In the genomic region with DNA sequence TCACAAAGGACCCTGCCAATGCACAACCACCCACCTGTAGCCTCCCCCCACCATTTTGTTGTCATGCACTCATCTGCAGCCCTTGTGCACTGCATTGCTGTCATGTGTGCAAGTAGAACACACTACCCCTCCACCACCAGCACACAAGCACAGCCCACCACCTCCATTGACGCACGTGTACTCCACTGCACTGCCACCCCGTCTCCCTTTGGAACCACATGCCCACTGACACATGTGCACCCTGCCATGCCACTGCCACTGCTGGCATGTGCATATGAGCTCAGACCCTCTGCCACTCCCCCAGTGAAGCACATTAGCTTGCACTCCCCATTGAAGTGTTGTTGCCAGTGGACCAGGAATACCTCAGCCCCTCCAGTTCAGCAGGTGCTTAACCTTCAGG, we compare ENCODE assay signal across 19 cellular contexts.
DNase-seq lines count a peak whose midpoint lies in the region; ATAC-seq, FAIRE-seq and TF ChIP-seq lines count a peak whose summit lies in the region.
"Had no signal": no experiment of that assay in that cellular context is flagged by ENCODE, and none has a peak within 500 bp of the region (broad histone marks: within the 10 kb centered on the region; RNA-seq: fewer than 3 reads in every experiment).

No MANE protein-coding gene starts in this region.

- 90 to 93% methylated on average over 3 of the region's 3 CpGs for WGBS in heart right ventricle, 2 donors
- WGBS in HepG2 (ENCODE audit: low lambda C conversion rate): 98% methylated on average over 3 of the region's 3 CpGs
- 85 to 100% (median 94%) methylated on average over 3 of the region's 3 CpGs for WGBS in spleen, 5 donors

- intact Hi-C loops in Right ventricle myocardium inferior (cut with DNase I) (no loop called here), heart right ventricle (cut with DNase I) (no loop called here), HepG2 (cut with micrococcal nuclease; ENCODE audit: unreplicated experiment) (no loop called here), spleen (cut with DNase I; ENCODE audit: low total_unique reads) (no loop called here)

- BruUV-seq in HepG2 (replicated peaks; lab: Mats Ljungman, UMichigan): no TSS peak

- no peaks in the 10 kb centered on the region for H3K27me3 ChIP-seq in heart right ventricle
- no peaks in the 10 kb centered on the region for H3K27me3 ChIP-seq in HepG2 (ENCODE audit: control insufficient read depth in 1 of 2, insufficient read depth in 2 of 2, low read length in 2 of 2)
- no peaks in the 10 kb centered on the region for H3K27me3 ChIP-seq in spleen (replicated peaks in 1 of 7)
- H3K27me3 ChIP-seq: BLaER1 had no signal

- in situ Hi-C loops in HepG2 (cut with HindIII; ENCODE audit: extremely low pct_ligation_motif_present, low pct_unique_long_range_greater_than_20kb): no loop called here

- H3K36me3 ChIP-seq in heart right ventricle (no peaks in the 10 kb centered on the region), HepG2 (replicated peaks in 1 of 2; ENCODE audit: control insufficient read depth in 1 of 2, insufficient read depth in 2 of 2, low read length in 2 of 2) (peaks cover 4 to 15% of the 10 kb centered on the region in 2 experiments; a peak in 4 of 5 replicates), spleen (no peaks in the 10 kb centered on the region)
- H3K36me3 ChIP-seq: BLaER1 had no signal

- H3K4me1 ChIP-seq in heart right ventricle (no peaks in the 10 kb centered on the region), HepG2 (ENCODE audit: insufficient read depth, low read length) (peaks cover 12% of the 10 kb centered on the region), spleen (no peaks in the 10 kb centered on the region)

- FAIRE-seq in HepG2 (lab: Jason Lieb, UNC): no peak
- FAIRE-seq: GM12892, GM18507 had no signal

- ATAC-seq in Right ventricle myocardium inferior: no peak
- no peak for ATAC-seq in heart right ventricle
- no peak for ATAC-seq in HepG2
- no peak for ATAC-seq in HG03442 (IDR thresholded peaks at IDR 0.05; ENCODE audit: unreplicated experiment)
- ATAC-seq in HG02981 (IDR thresholded peaks at IDR 0.05; ENCODE audit: unreplicated experiment): no peak
- ATAC-seq: GM23338, HCT116 had no signal

- no peak overlapping the region for H3K4me3 ChIP-seq in heart right ventricle
- no peak overlapping the region for H3K4me3 ChIP-seq in HepG2 (replicated peaks in 1 of 3; ENCODE audit: insufficient read depth in 1 of 3, low read depth in 2 of 3, low read length in 3 of 3)
- no peak overlapping the region for H3K4me3 ChIP-seq in spleen
- H3K4me3 ChIP-seq: BLaER1, GM23338 had no signal

- TF ChIP-seq RAD21 in HepG2 (CRISPR knock-in tag; IDR thresholded peaks at IDR 0.05): no peak

- H3K9me3 ChIP-seq in heart right ventricle (peaks cover 0 to 14% (median 0%) of the 10 kb centered on the region in 11 donors), HepG2 (ENCODE audit: low read length) (no peaks in the 10 kb centered on the region), spleen (peaks cover 0 to 16% (median 8%) of the 10 kb centered on the region in 8 donors)

- peaks cover 34% of the 10 kb centered on the region for H3K79me2 ChIP-seq in HepG2 (ENCODE audit: insufficient read depth, low read length)

- no peak for TF ChIP-seq CTCF in heart right ventricle (IDR thresholded peaks at IDR 0.05)
- no peak for TF ChIP-seq CTCF in HepG2 (CRISPR knock-in tag; IDR thresholded peaks at IDR 0.05)
- no peak for TF ChIP-seq CTCF in spleen (IDR thresholded peaks at IDR 0.05 in 8 of 11, conservative IDR thresholded peaks at IDR 0.05 in 3 of 11)

- peaks cover 5% of the 10 kb centered on the region; the same call in 1 of the 2 replicates for H4K20me1 ChIP-seq in HepG2 (ENCODE audit: insufficient read depth, low read length)
- H4K20me1 ChIP-seq: BLaER1 had no signal

- no peak overlapping the region for H2AFZ ChIP-seq in HepG2 (ENCODE audit: low read length)
- H2AFZ ChIP-seq: GM23338 had no signal

- H3K9ac ChIP-seq in HepG2 (ENCODE audit: insufficient read depth, low read depth, low read length): no peak overlapping the region
- H3K9ac ChIP-seq: BLaER1 had no signal

- TF ChIP-seq POLR2A in HepG2 (IDR thresholded peaks at IDR 0.05; ENCODE audit: insufficient read depth in 1 of 2, low read depth in 2 of 2, low read length in 2 of 2) (no peak), spleen (IDR thresholded peaks at IDR 0.05) (no peak)

- H3K4me2 ChIP-seq in HepG2 (ENCODE audit: low read depth, low read length): no peak overlapping the region
- H3K4me2 ChIP-seq: BLaER1, GM23338 had no signal

- H3K27ac ChIP-seq in heart right ventricle: no peak overlapping the region
- H3K27ac ChIP-seq in HepG2 (ENCODE audit: extremely low read length, insufficient read depth, low read length): no peak overlapping the region
- H3K27ac ChIP-seq in spleen: no peak overlapping the region
- H3K27ac ChIP-seq: BLaER1 had no signal

- DNase-seq in Right ventricle myocardium inferior (ENCODE audit: missing footprints) (peak; percentile 56), heart right ventricle (no peak), HepG2 (ENCODE audit: low spot score) (no peak), spleen (peak; percentile 32), epidermal melanocyte (ENCODE audit: insufficient read length, low spot score) (no peak)
- DNase-seq: 8988T; CD4-positive, alpha-beta memory T cell; DMS153; DMS79; GDM1; H7; HFFc6 had no signal

- TF ChIP-seq EP300 in HepG2 (IDR thresholded peaks at IDR 0.05; ENCODE audit: low read depth in 2 of 2, low read length in 2 of 2) (no peak), HepG2 (CRISPR knock-in tag; IDR thresholded peaks at IDR 0.05; ENCODE audit: borderline replicate concordance) (no peak)

- CTCF ChIA-PET in HepG2 (lab: Yijun Ruan, JAX; ENCODE audit: low intra/inter-chr PET ratio, low total read pairs): no interaction called here

- POLR2A ChIA-PET in HepG2 (lab: Yijun Ruan, JAX): no interaction called here

TF ChIP-seq in HepG2, 621 proteins besides CTCF, POLR2A, EP300 and RAD21:
- TF ChIP-seq CEBPG (CRISPR knock-in tag; IDR thresholded peaks at IDR 0.05): no peak
- peak; percentile 36; the same call in 1 of the 2 replicates for TF ChIP-seq MNT (IDR thresholded peaks at IDR 0.05)

Comparison
In these comparisons a context has a peak if more than half of its experiments do, and no peak if none do; other contexts are left out.
1. DNase-seq: peak in Right ventricle myocardium inferior (single experiment) and spleen (single experiment); none in heart right ventricle (0 of 2), HepG2 (single experiment) and epidermal melanocyte (single experiment).